Comparison of ENCODE assay signal across 15 cellular contexts in the genomic region with DNA sequence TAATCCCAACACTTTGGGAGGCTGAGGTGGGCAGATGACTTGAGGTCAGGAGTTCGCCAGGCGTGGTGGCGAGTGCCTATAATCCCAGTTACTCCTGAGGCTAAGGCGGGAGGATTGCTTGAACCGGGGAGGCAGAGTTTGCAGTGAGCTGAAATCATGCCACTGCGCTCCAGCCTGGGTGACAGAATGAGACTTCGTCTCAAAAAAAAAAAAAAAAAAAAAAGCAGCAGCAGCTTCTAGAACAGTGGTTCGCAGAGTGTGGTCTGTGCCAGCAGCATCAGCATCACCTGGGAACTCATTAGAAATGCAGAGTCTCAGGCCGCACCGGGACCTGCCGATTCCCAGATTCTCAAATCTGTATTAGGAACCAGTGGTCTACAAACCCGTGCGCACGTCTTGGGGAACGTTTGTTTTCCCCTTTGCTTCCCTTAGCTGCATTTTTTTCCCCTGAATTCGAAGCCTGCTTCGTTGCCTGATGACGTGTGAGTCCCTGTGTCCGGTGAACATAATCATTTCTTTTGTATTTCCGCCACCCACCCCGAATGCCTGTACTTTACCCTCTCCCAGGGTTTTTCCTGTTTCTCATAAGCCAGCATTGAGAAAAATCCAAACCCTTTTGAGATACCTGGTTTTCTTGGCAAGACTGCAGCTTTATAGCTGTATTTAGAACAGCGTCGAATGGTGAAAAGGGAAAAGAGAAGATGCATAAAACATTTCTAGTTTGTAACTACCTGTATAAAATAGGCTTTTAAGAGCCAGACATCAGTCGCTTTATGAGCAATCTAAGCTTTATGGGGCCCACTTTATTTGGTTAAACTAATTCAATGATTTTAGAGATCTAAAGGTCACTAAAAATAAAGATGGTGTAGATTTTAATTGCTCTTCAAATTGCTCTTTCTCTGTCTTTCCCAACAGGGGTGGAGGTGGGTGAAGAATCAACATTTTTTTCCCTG. TPM values are rescaled to one million over a fixed set of nuclear protein-coding genes. Genes with fewer than 3 reads are reported as not detected.
DNase-seq lines count a peak whose midpoint lies in the region; ATAC-seq and TF ChIP-seq lines count a peak whose summit lies in the region.
"Had no signal": no experiment of that assay in that cellular context is flagged by ENCODE, and none has a peak within 500 bp of the region (broad histone marks: within the 10 kb centered on the region; RNA-seq: fewer than 3 reads in every experiment).

No MANE protein-coding gene starts in this region.

- H3K27ac ChIP-seq in cardiac muscle cell (peak overlapping the region; percentile 15), duodenal mucosa (ENCODE audit: low read depth, low read length) (peak overlapping the region; percentile 15), mucosa of rectum (ENCODE audit: low read depth in 2 of 2, low read length in 2 of 2) (peak overlapping the region; percentile 77 to 91), tibial nerve (peak overlapping the region; percentile 10 to 67 (median 54))
- H3K27ac ChIP-seq: upper lobe of right lung had no signal

- peak in 1 of 2 donors; percentile 29 for TF ChIP-seq EP300 in tibial nerve (IDR thresholded peaks at IDR 0.05)

- H3K36me3 ChIP-seq in cardiac muscle cell (no peaks in the 10 kb centered on the region), duodenal mucosa (ENCODE audit: control insufficient read depth in 1 of 2, insufficient read depth in 2 of 2, low read length in 2 of 2) (peaks cover 3 to 6% of the 10 kb centered on the region in 2 donors), mucosa of rectum (ENCODE audit: control insufficient read depth in 2 of 2, insufficient read depth in 2 of 2, low read length in 2 of 2) (no peaks in the 10 kb centered on the region), tibial nerve (peaks cover 0 to 3% (median 0%) of the 10 kb centered on the region in 3 donors)
- H3K36me3 ChIP-seq: upper lobe of right lung had no signal

- DNase-seq in cardiac muscle cell (ENCODE audit: low read depth in 1 of 2, low spot score in 1 of 2) = peak in 1 of 2 donors; percentile 78
- no peak for DNase-seq in left cardiac atrium
- no peak for DNase-seq in tibial nerve (ENCODE audit: low spot score in 2 of 2)
- DNase-seq in activated T-helper 1 cell treated with anti-CD3 and anti-CD28 coated beads, Interleukin-12 subunit alpha, Interleukin-12 subunit beta, Interleukin-2, Interleukin-4 antibody, amounts not matched to agents 30 ng/mL and 10 ng/mL and 1 ng/mL, durations not matched to agents 14 hours and 24 hours and 36 hours (ENCODE audit: low spot score) = no peak
- DNase-seq in RKO (ENCODE audit: low spot score) = no peak
- DNase-seq: activated CD4-positive, alpha-beta T cell treated with anti-CD3 and anti-CD28 coated beads for 4 hours; CD8-positive, alpha-beta memory T cell; immature natural killer cell; natural killer cell; NCI-H2029; upper lobe of right lung had no signal

- H3K9me3 ChIP-seq in cardiac muscle cell (ENCODE audit: low read depth) = no peaks in the 10 kb centered on the region
- no peaks in the 10 kb centered on the region for H3K9me3 ChIP-seq in duodenal mucosa (ENCODE audit: control insufficient read depth in 1 of 2, low read length in 2 of 2)
- H3K9me3 ChIP-seq in mucosa of rectum (ENCODE audit: control insufficient read depth in 2 of 2, low read length in 2 of 2) = no peaks in the 10 kb centered on the region
- H3K9me3 ChIP-seq in tibial nerve = no peaks in the 10 kb centered on the region
- H3K9me3 ChIP-seq: upper lobe of right lung had no signal

- no peak for TF ChIP-seq POLR2A in tibial nerve (IDR thresholded peaks at IDR 0.05)

- intact Hi-C loops in left cardiac atrium (cut with DNase I) = no loop called here
- intact Hi-C loops in activated T-helper 1 cell treated with anti-CD3 and anti-CD28 coated beads, Interleukin-12 subunit alpha, Interleukin-12 subunit beta, Interleukin-2, Interleukin-4 antibody, amounts not matched to agents 30 ng/mL and 10 ng/mL and 1 ng/mL, durations not matched to agents 14 hours and 24 hours and 36 hours (cut with micrococcal nuclease) = no loop called here

- H3K27me3 ChIP-seq in cardiac muscle cell (no peaks in the 10 kb centered on the region), duodenal mucosa (ENCODE audit: control insufficient read depth in 1 of 2, insufficient read depth in 2 of 2, low read length in 2 of 2) (no peaks in the 10 kb centered on the region), mucosa of rectum (ENCODE audit: control insufficient read depth in 2 of 2, insufficient read depth in 2 of 2, low read length in 2 of 2) (no peaks in the 10 kb centered on the region), tibial nerve (no peaks in the 10 kb centered on the region)
- H3K27me3 ChIP-seq: upper lobe of right lung had no signal

- ATAC-seq in left cardiac atrium (no peak), HG03442 (IDR thresholded peaks at IDR 0.05; ENCODE audit: unreplicated experiment) (no peak)
- ATAC-seq: activated T-helper 17 cell treated with anti-CD3 and anti-CD28 coated beads, Interleukin-2, amount 50 U/mL, for 72 hours; natural killer cell; upper lobe of right lung had no signal

- WGBS in tibial nerve, 2 donors = 46 to 53% methylated on average over 24 of the region's 24 CpGs

- no peaks in the 10 kb centered on the region for H3K27me3 Mint-ChIP-seq in activated T-helper 1 cell treated with anti-CD3 and anti-CD28 coated beads, Interleukin-12 subunit alpha, Interleukin-12 subunit beta, Interleukin-2, Interleukin-4 antibody, amounts not matched to agents 30 ng/mL and 10 ng/mL and 1 ng/mL, durations not matched to agents 14 hours and 24 hours and 36 hours (ENCODE audit: insufficient read depth)
- H3K27me3 Mint-ChIP-seq: activated T-helper 17 cell treated with anti-CD3 and anti-CD28 coated beads, Interleukin-2, amount 50 U/mL, for 72 hours; CD8-positive, alpha-beta memory T cell had no signal

- TF ChIP-seq CTCF in cardiac muscle cell (IDR thresholded peaks at IDR 0.05; ENCODE audit: low read depth, low read length) (no peak), tibial nerve (IDR thresholded peaks at IDR 0.05) (no peak)

- no peaks in the 10 kb centered on the region for H3K4me1 Mint-ChIP-seq in activated T-helper 1 cell treated with anti-CD3 and anti-CD28 coated beads, Interleukin-12 subunit alpha, Interleukin-12 subunit beta, Interleukin-2, Interleukin-4 antibody, amounts not matched to agents 30 ng/mL and 10 ng/mL and 1 ng/mL, durations not matched to agents 14 hours and 24 hours and 36 hours (ENCODE audit: low read depth)

- no peak overlapping the region for H3K4me3 Mint-ChIP-seq in activated T-helper 1 cell treated with anti-CD3 and anti-CD28 coated beads, Interleukin-12 subunit alpha, Interleukin-12 subunit beta, Interleukin-2, Interleukin-4 antibody, amounts not matched to agents 30 ng/mL and 10 ng/mL and 1 ng/mL, durations not matched to agents 14 hours and 24 hours and 36 hours
- H3K4me3 Mint-ChIP-seq: activated T-helper 17 cell treated with anti-CD3 and anti-CD28 coated beads, Interleukin-2, amount 50 U/mL, for 72 hours; CD8-positive, alpha-beta memory T cell; immature natural killer cell; natural killer cell had no signal

- no peaks in the 10 kb centered on the region for H3K9me3 Mint-ChIP-seq in activated T-helper 1 cell treated with anti-CD3 and anti-CD28 coated beads, Interleukin-12 subunit alpha, Interleukin-12 subunit beta, Interleukin-2, Interleukin-4 antibody, amounts not matched to agents 30 ng/mL and 10 ng/mL and 1 ng/mL, durations not matched to agents 14 hours and 24 hours and 36 hours
- H3K9me3 Mint-ChIP-seq: activated T-helper 17 cell treated with anti-CD3 and anti-CD28 coated beads, Interleukin-2, amount 50 U/mL, for 72 hours; CD8-positive, alpha-beta memory T cell; immature natural killer cell; natural killer cell had no signal

- H3K4me1 ChIP-seq in cardiac muscle cell (ENCODE audit: low read depth) = peaks cover 3% of the 10 kb centered on the region
- H3K4me1 ChIP-seq in duodenal mucosa (ENCODE audit: control insufficient read depth in 1 of 2, insufficient read depth in 2 of 2, low read length in 2 of 2) = peaks cover 53 to 54% of the 10 kb centered on the region in 2 donors
- H3K4me1 ChIP-seq in mucosa of rectum (ENCODE audit: control insufficient read depth in 2 of 2, insufficient read depth in 2 of 2, low read length in 2 of 2) = peaks cover 31 to 34% of the 10 kb centered on the region in 2 donors
- H3K4me1 ChIP-seq in tibial nerve = peaks cover 0 to 55% (median 27%) of the 10 kb centered on the region in 4 donors

- H3K27ac Mint-ChIP-seq in activated T-helper 1 cell treated with anti-CD3 and anti-CD28 coated beads, Interleukin-12 subunit alpha, Interleukin-12 subunit beta, Interleukin-2, Interleukin-4 antibody, amounts not matched to agents 30 ng/mL and 10 ng/mL and 1 ng/mL, durations not matched to agents 14 hours and 24 hours and 36 hours = no peak overlapping the region
- H3K27ac Mint-ChIP-seq: CD8-positive, alpha-beta memory T cell; natural killer cell had no signal

- H3K36me3 Mint-ChIP-seq in activated T-helper 1 cell treated with anti-CD3 and anti-CD28 coated beads, Interleukin-12 subunit alpha, Interleukin-12 subunit beta, Interleukin-2, Interleukin-4 antibody, amounts not matched to agents 30 ng/mL and 10 ng/mL and 1 ng/mL, durations not matched to agents 14 hours and 24 hours and 36 hours (ENCODE audit: low read depth) = peaks cover 2% of the 10 kb centered on the region
- H3K36me3 Mint-ChIP-seq: natural killer cell had no signal

- no peak overlapping the region for H3K4me3 ChIP-seq in cardiac muscle cell
- peak overlapping the region in 1 of 2 donors; percentile 41 for H3K4me3 ChIP-seq in duodenal mucosa (ENCODE audit: low read depth in 1 of 2, low read length in 2 of 2)
- H3K4me3 ChIP-seq in mucosa of rectum (ENCODE audit: low read length in 2 of 2) = peak overlapping the region; percentile 38 to 57
- H3K4me3 ChIP-seq in tibial nerve = no peak overlapping the region
- H3K4me3 ChIP-seq: upper lobe of right lung had no signal

- H3K9ac ChIP-seq in duodenal mucosa (ENCODE audit: low read depth in 1 of 2, low read length in 2 of 2) (peak overlapping the region; percentile 15 to 50), mucosa of rectum (ENCODE audit: low read depth in 1 of 2, low read length in 2 of 2) (peak overlapping the region; percentile 48 to 63)

RNA-seq across cellular contexts. Expression of gene BICRA, which starts 49.8 kb away (rescaled TPM):
- 7.8 and 13.5 TPM in 2 replicates for total RNA-seq in cardiac muscle cell
- 3.0 and 5.0 TPM in 2 replicates for polyA plus RNA-seq in cardiac muscle cell
- 10 to 100 TPM in 1 of 2 donors, 1 to 10 TPM in 1; 7.2 to 11.6 TPM for total RNA-seq in left cardiac atrium
- total RNA-seq in tibial nerve = 10 to 100 TPM in 2 of 4 donors, 1 to 10 TPM in 2; 6.1 to 23.1 (median 9.8) TPM
- total RNA-seq in activated T-helper 1 cell treated with anti-CD3 and anti-CD28 coated beads, Interleukin-12 subunit alpha, Interleukin-12 subunit beta, Interleukin-2, Interleukin-4 antibody, amounts not matched to agents 30 ng/mL and 10 ng/mL and 1 ng/mL, durations not matched to agents 14 hours and 24 hours and 36 hours = 13.0 and 13.5 TPM in 2 replicates

RNA-seq across cellular contexts. Expression of gene EHD2, which starts 54.5 kb away (rescaled TPM):
- total RNA-seq in cardiac muscle cell (0.95 and 2.1 TPM in 2 replicates), left cardiac atrium (10 to 100 TPM; 91.1 to 98.8 TPM), tibial nerve (100 to 1,000 TPM; 128 to 196 (median 159) TPM)
- 0.64 and 2.7 TPM in 2 replicates for polyA plus RNA-seq in cardiac muscle cell
- 0.29 and 0.54 TPM in 2 replicates for total RNA-seq in activated T-helper 1 cell treated with anti-CD3 and anti-CD28 coated beads, Interleukin-12 subunit alpha, Interleukin-12 subunit beta, Interleukin-2, Interleukin-4 antibody, amounts not matched to agents 30 ng/mL and 10 ng/mL and 1 ng/mL, durations not matched to agents 14 hours and 24 hours and 36 hours
- polyA plus RNA-seq: CD8-positive, alpha-beta memory T cell; immature natural killer cell had no signal

Comparison
In these comparisons a context has a peak if more than half of its experiments do, and no peak if none do; other contexts are left out.
1. RNA of gene EHD2, which starts 54.5 kb away (total RNA-seq): 128 to 196 TPM in tibial nerve and 91.1 to 98.8 TPM in left cardiac atrium; 0.95 to 2.1 TPM in cardiac muscle cell and 0.29 to 0.54 TPM in activated T-helper 1 cell treated with anti-CD3 and anti-CD28 coated beads, Interleukin-12 subunit alpha, Interleukin-12 subunit beta, Interleukin-2, Interleukin-4 antibody, amounts not matched to agents 30 ng/mL and 10 ng/mL and 1 ng/mL, durations not matched to agents 14 hours and 24 hours and 36 hours; every median in the first group is over 10 times any median in the second.
2. H3K27ac ChIP-seq: peak in every context shown above with its lines; median percentile 84 in mucosa of rectum; 54 in tibial nerve; 15 in cardiac muscle cell; 15 in duodenal mucosa.
3. H3K4me3 ChIP-seq: peak in mucosa of rectum (2 of 2); none in cardiac muscle cell (single experiment) and tibial nerve (0 of 4).